ENCODE assay signal across 18 cellular contexts in the genomic region with DNA sequence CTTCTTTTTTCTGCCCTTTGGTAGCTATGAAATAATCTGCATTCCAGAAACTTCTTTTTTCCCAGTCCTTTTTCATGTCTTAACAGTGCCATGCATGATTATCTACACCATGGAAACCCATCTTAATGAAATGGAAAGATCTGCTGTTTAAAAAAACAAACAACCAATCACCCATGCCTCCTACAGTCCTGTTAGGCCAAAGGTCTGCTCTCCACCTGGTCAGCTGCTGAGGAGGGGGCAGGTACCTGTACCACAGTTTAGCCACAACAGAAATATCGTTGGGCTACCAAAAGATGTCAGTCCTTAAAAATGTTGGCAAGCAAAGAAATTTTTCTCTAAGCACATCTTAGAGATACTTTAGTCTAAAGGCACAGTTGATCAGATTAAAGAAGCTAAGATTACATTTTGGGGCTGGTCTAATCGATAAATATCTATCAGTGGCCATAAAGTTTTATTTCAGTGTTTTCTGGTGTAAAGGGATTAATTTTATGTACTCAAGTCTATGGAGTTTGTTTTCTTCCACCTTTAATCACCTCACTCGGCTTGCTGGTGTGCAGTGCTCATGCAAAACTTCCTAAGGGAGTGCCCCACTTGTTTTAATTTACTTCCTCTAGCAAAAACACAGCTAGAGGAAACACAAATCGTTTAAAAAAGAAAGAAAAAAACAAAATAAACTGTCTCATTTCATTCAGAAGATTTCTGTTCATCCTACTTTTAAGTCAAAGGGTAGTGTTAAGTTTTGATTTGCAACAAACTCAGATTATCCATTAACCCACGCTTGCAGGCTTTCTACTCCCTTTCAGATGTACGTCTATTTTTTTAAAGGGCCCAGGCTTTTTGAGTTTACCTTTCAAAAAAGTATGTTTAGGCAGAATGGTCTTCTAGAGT.
DNase-seq lines count a peak whose midpoint lies in the region; ATAC-seq, FAIRE-seq and TF ChIP-seq lines count a peak whose summit lies in the region.
"Had no signal": no experiment of that assay in that cellular context is flagged by ENCODE, and none has a peak within 500 bp of the region (broad histone marks: within the 10 kb centered on the region; RNA-seq: fewer than 3 reads in every experiment).

No MANE protein-coding gene starts in this region.

- no peak for TF ChIP-seq EP300 in stomach (IDR thresholded peaks at IDR 0.05)

- 16 to 37% (median 31%) methylated on average over 6 of the region's 6 CpGs for WGBS in stomach, 5 donors

- no peaks in the 10 kb centered on the region for H3K27me3 ChIP-seq in colonic mucosa
- no peaks in the 10 kb centered on the region for H3K27me3 ChIP-seq in stomach
- H3K27me3 ChIP-seq in SJCRH30: no peaks in the 10 kb centered on the region
- H3K27me3 ChIP-seq: BLaER1 treated with 17β-estradiol and CSF1 and Interleukin-3, amounts not matched to agents 10 nM and 100 nM had no signal

- TF ChIP-seq CTCF in colonic mucosa (IDR thresholded peaks at IDR 0.05) (no peak), mucosa of descending colon (IDR thresholded peaks at IDR 0.05) (no peak), stomach (IDR thresholded peaks at IDR 0.05) (no peak)

- H3K9me3 ChIP-seq in colonic mucosa (no peaks in the 10 kb centered on the region), mucosa of descending colon (no peaks in the 10 kb centered on the region), stomach (no peaks in the 10 kb centered on the region), SJCRH30 (replicated peaks) (no peaks in the 10 kb centered on the region)
- H3K9me3 ChIP-seq: BLaER1 treated with 17β-estradiol and CSF1 and Interleukin-3, amounts not matched to agents 10 nM and 100 nM; thoracic aorta had no signal

- DNase-seq in HT-29 (ENCODE audit: low spot score) (peak; percentile 16), colonic mucosa (no peak), mucosa of descending colon (no peak), stomach (no peak), SJCRH30 (no peak), GM19239 (ENCODE audit: insufficient read length, low spot score) (no peak), DMS 273 (lab: John Stamatoyannopoulos, UW; ENCODE audit: unreplicated experiment) (no peak)
- DNase-seq: activated CD8-positive, alpha-beta memory T cell treated with anti-CD3 and anti-CD28 coated beads, Interleukin-2, amount 10 ng/mL, durations not matched to agents 7 days and 5 days; caudate nucleus; DND-41; effector CD8-positive, alpha-beta T cell; head of caudate nucleus; midbrain; NCI-H187 treated with DMSO at 0.1 percent for 48 hours; NCI-H446; SIG-M5 had no signal

- TF ChIP-seq POLR2A in stomach (IDR thresholded peaks at IDR 0.05): no peak

- H3K36me3 ChIP-seq in colonic mucosa (no peaks in the 10 kb centered on the region), mucosa of descending colon (ENCODE audit: low read depth) (no peaks in the 10 kb centered on the region), stomach (no peaks in the 10 kb centered on the region), SJCRH30 (no peaks in the 10 kb centered on the region)
- H3K36me3 ChIP-seq: thoracic aorta had no signal

- intact Hi-C loops in colonic mucosa (cut with DNase I): no loop called here
- intact Hi-C loops in mucosa of descending colon (cut with DNase I, micrococcal nuclease): no loop called here
- intact Hi-C loops in stomach (cut with DNase I; ENCODE audit: low total_unique reads): loop anchor here (10.0 kb wide), 1 partner anchor 145 kb away; no protein-coding TSS in a partner anchor

- H3K27ac ChIP-seq in colonic mucosa (peak overlapping the region; percentile 57), stomach (peak overlapping the region; percentile 3 to 74 (median 59)), SJCRH30 (no peak overlapping the region)
- H3K27ac ChIP-seq: BLaER1 treated with 17β-estradiol and CSF1 and Interleukin-3, amounts not matched to agents 10 nM and 100 nM; thoracic aorta had no signal

- no peaks in the 10 kb centered on the region for H3K4me1 ChIP-seq in colonic mucosa
- H3K4me1 ChIP-seq in mucosa of descending colon (ENCODE audit: low read depth): no peaks in the 10 kb centered on the region
- peaks cover 0 to 29% (median 13%) of the 10 kb centered on the region in 4 donors for H3K4me1 ChIP-seq in stomach
- H3K4me1 ChIP-seq in SJCRH30: no peaks in the 10 kb centered on the region

- ATAC-seq in mucosa of descending colon: peak; percentile 81
- ATAC-seq: activated CD8-positive, alpha-beta memory T cell treated with anti-CD3 and anti-CD28 coated beads, Interleukin-2, amount 10 ng/mL, durations not matched to agents 7 days and 5 days had no signal

- no peak for FAIRE-seq in GM19239 (lab: Jason Lieb, UNC)

- H3K9ac ChIP-seq in colonic mucosa (ENCODE audit: low read depth in 2 of 2, low read length in 2 of 2): peak overlapping the region in 1 of 2 donors; percentile 26
- H3K9ac ChIP-seq: BLaER1 treated with 17β-estradiol and CSF1 and Interleukin-3, amounts not matched to agents 10 nM and 100 nM had no signal

- H3K4me3 ChIP-seq in colonic mucosa (no peak overlapping the region), mucosa of descending colon (no peak overlapping the region), stomach (no peak overlapping the region), SJCRH30 (no peak overlapping the region)
- H3K4me3 ChIP-seq: BLaER1 treated with 17β-estradiol and CSF1 and Interleukin-3, amounts not matched to agents 10 nM and 100 nM; thoracic aorta had no signal
